ENCODE assay signal across 20 cellular contexts in genomic region chr4:82268826-82269193, GRCh38.
DNase-seq lines count a peak whose midpoint lies in the region; ATAC-seq and TF ChIP-seq lines count a peak whose summit lies in the region.
"Had no signal": no experiment of that assay in that cellular context is flagged by ENCODE, and none has a peak within 500 bp of the region (broad histone marks: within the 10 kb centered on the region; RNA-seq: fewer than 3 reads in every experiment).

No MANE protein-coding gene starts in this region.

- no peak overlapping the region for H3K27ac ChIP-seq in CD8-positive, alpha-beta T cell (ENCODE audit: low read depth, low read length)
- H3K27ac ChIP-seq: gastroesophageal sphincter, psoas muscle, SJCRH30, vagina had no signal

- H3K4me3 ChIP-seq in CD8-positive, alpha-beta T cell (ENCODE audit: low read depth, low read length), result no peak overlapping the region
- H3K4me3 ChIP-seq: gastroesophageal sphincter, GM12878, Peyer's patch, psoas muscle, SJCRH30, testis had no signal

- H3K27me3 Mint-ChIP-seq in CD8-positive, alpha-beta T cell (ENCODE audit: low read depth), result peaks cover 2% of the 10 kb centered on the region
- no peaks in the 10 kb centered on the region for H3K27me3 Mint-ChIP-seq in activated CD8-positive, alpha-beta T cell treated with anti-CD3 and anti-CD28 coated beads for 36 hours
- H3K27me3 Mint-ChIP-seq in neural crest cell (ENCODE audit: low read depth) (peaks cover 18% of the 10 kb centered on the region), HFFc6 (ENCODE audit: insufficient read depth) (peaks cover 4% of the 10 kb centered on the region; the same call in 1 of the 2 replicates)

- DNase-seq in CD8-positive, alpha-beta T cell, result no peak
- no peak for DNase-seq in activated CD8-positive, alpha-beta T cell treated with anti-CD3 and anti-CD28 coated beads for 36 hours
- DNase-seq in neural crest cell (ENCODE audit: low read depth, low spot score) (no peak), HFFc6 (no peak), left colon (no peak), NCI-H524 treated with DMSO at 0.1 percent for 48 hours (lab: John Stamatoyannopoulos, UW) (no peak)

- no peak for ATAC-seq in CD8-positive, alpha-beta T cell
- ATAC-seq in HG03432 (IDR thresholded peaks at IDR 0.05; ENCODE audit: unreplicated experiment) (peak; percentile 8), HG02588 (IDR thresholded peaks at IDR 0.05; ENCODE audit: unreplicated experiment) (no peak), left colon (no peak)
- no peak for ATAC-seq in activated CD8-positive, alpha-beta T cell treated with anti-CD3 and anti-CD28 coated beads for 36 hours

- intact Hi-C loops in CD8-positive, alpha-beta T cell (cut with DNase I, micrococcal nuclease), result loop anchor here (1.0 to 10.0 kb wide), 11 partner anchors 57 to 865 kb away; no protein-coding TSS in a partner anchor
- intact Hi-C loops in activated CD8-positive, alpha-beta T cell treated with anti-CD3 and anti-CD28 coated beads for 36 hours (cut with micrococcal nuclease), result loop anchor here (1.0 kb wide), 1 partner anchor 863 kb away; no protein-coding TSS in a partner anchor
- intact Hi-C loops in left colon (cut with DNase I, micrococcal nuclease), result loop anchor here in 1 of 2 donors (5.0 kb wide), 1 partner anchor 862 kb away; no protein-coding TSS in a partner anchor

- CTCF ChIA-PET in CD8-positive, alpha-beta T cell (lab: Charles Lee), result interaction anchor here (0.7 to 3.7 kb wide), 33 partner anchors 8 to 868 kb away, joined by 3 to 36 read pairs (median 4); no protein-coding TSS in a partner anchor
- CTCF ChIA-PET in activated CD8-positive, alpha-beta T cell treated with anti-CD3 and anti-CD28 coated beads for 36 hours (lab: Charles Lee), result interaction anchor here (0.8 to 2.9 kb wide), 31 partner anchors 9 to 862 kb away, joined by 3 to 13 read pairs (median 4); partner anchors contain the start of gene RASGEF1B

- peak; percentile 16 for TF ChIP-seq CTCF in CD8-positive, alpha-beta T cell (IDR thresholded peaks at IDR 0.05)
- TF ChIP-seq CTCF in activated CD8-positive, alpha-beta T cell treated with anti-CD3 and anti-CD28 coated beads for 36 hours (IDR thresholded peaks at IDR 0.05), result peak; percentile 35
- TF ChIP-seq CTCF in neural crest cell (conservative IDR thresholded peaks at IDR 0.05) (peak; percentile 20), HFFc6 (IDR thresholded peaks at IDR 0.05) (no peak; the same call in none of the 2 replicates)

- H3K9me3 Mint-ChIP-seq in CD8-positive, alpha-beta T cell, result no peaks in the 10 kb centered on the region
- no peaks in the 10 kb centered on the region for H3K9me3 Mint-ChIP-seq in activated CD8-positive, alpha-beta T cell treated with anti-CD3 and anti-CD28 coated beads for 36 hours
- peaks cover 3% of the 10 kb centered on the region for H3K9me3 Mint-ChIP-seq in neural crest cell
- H3K9me3 Mint-ChIP-seq in HFFc6, result no peaks in the 10 kb centered on the region
- H3K9me3 Mint-ChIP-seq: CD8-positive, alpha-beta memory T cell; immature natural killer cell had no signal

- H3K36me3 ChIP-seq in CD8-positive, alpha-beta T cell (ENCODE audit: insufficient read depth, low read length), result no peaks in the 10 kb centered on the region
- H3K36me3 ChIP-seq: gastroesophageal sphincter, neutrophil, Peyer's patch, SJCRH30, vagina had no signal

- POLR2A ChIA-PET in CD8-positive, alpha-beta T cell (lab: Charles Lee), result interaction anchor here (0.7 to 1.1 kb wide), 4 partner anchors 16 to 828 kb away, joined by 3 to 4 read pairs (median 3); no protein-coding TSS in a partner anchor
- POLR2A ChIA-PET in activated CD8-positive, alpha-beta T cell treated with anti-CD3 and anti-CD28 coated beads for 36 hours (lab: Charles Lee), result no interaction called here

- peaks cover 11% of the 10 kb centered on the region for H3K4me1 ChIP-seq in CD8-positive, alpha-beta T cell (ENCODE audit: insufficient read depth, low read length)
- H3K4me1 ChIP-seq: gastroesophageal sphincter, Peyer's patch, psoas muscle, SJCRH30, testis, vagina had no signal

- H3K27me3 ChIP-seq in CD8-positive, alpha-beta T cell (ENCODE audit: insufficient read depth, low read length), result no peaks in the 10 kb centered on the region
- H3K27me3 ChIP-seq: gastroesophageal sphincter, Peyer's patch, testis, vagina had no signal

- peaks cover 16% of the 10 kb centered on the region for H3K4me1 Mint-ChIP-seq in CD8-positive, alpha-beta T cell (ENCODE audit: low read depth)
- H3K4me1 Mint-ChIP-seq in activated CD8-positive, alpha-beta T cell treated with anti-CD3 and anti-CD28 coated beads for 36 hours (ENCODE audit: low read depth), result peaks cover 10% of the 10 kb centered on the region
- H3K4me1 Mint-ChIP-seq in neural crest cell (peaks cover 5% of the 10 kb centered on the region), HFFc6 (ENCODE audit: low read depth) (no peaks in the 10 kb centered on the region)

- no peak overlapping the region for H3K27ac Mint-ChIP-seq in CD8-positive, alpha-beta T cell
- H3K27ac Mint-ChIP-seq in activated CD8-positive, alpha-beta T cell treated with anti-CD3 and anti-CD28 coated beads for 36 hours, result no peak overlapping the region
- H3K27ac Mint-ChIP-seq in neural crest cell (ENCODE audit: unreplicated experiment) (no peak overlapping the region), HFFc6 (no peak overlapping the region)
- H3K27ac Mint-ChIP-seq: immature natural killer cell had no signal

- H3K4me3 Mint-ChIP-seq in CD8-positive, alpha-beta T cell, result no peak overlapping the region
- H3K4me3 Mint-ChIP-seq in activated CD8-positive, alpha-beta T cell treated with anti-CD3 and anti-CD28 coated beads for 36 hours, result no peak overlapping the region
- no peak overlapping the region for H3K4me3 Mint-ChIP-seq in neural crest cell
- H3K4me3 Mint-ChIP-seq in HFFc6, result no peak overlapping the region
- H3K4me3 Mint-ChIP-seq: CD8-positive, alpha-beta memory T cell; GM23338; T-helper 1 cell treated with Interleukin-12 subunit alpha and Interleukin-12 subunit beta and Interleukin-4 antibody, amounts not matched to agents 30 μg/mL and 1 μg/mL, for 36 hours had no signal

- H3K9me3 ChIP-seq in CD8-positive, alpha-beta T cell (ENCODE audit: low read length), result no peaks in the 10 kb centered on the region
- H3K9me3 ChIP-seq: gastroesophageal sphincter, neutrophil, Peyer's patch, psoas muscle, SJCRH30, testis, vagina had no signal

- no peaks in the 10 kb centered on the region for H3K36me3 Mint-ChIP-seq in CD8-positive, alpha-beta T cell
- no peaks in the 10 kb centered on the region for H3K36me3 Mint-ChIP-seq in activated CD8-positive, alpha-beta T cell treated with anti-CD3 and anti-CD28 coated beads for 36 hours (ENCODE audit: low read depth)
- H3K36me3 Mint-ChIP-seq in neural crest cell (ENCODE audit: low read depth), result no peaks in the 10 kb centered on the region
- no peaks in the 10 kb centered on the region for H3K36me3 Mint-ChIP-seq in HFFc6 (ENCODE audit: low read depth)
- H3K36me3 Mint-ChIP-seq: CD8-positive, alpha-beta memory T cell had no signal
